In genomic region chr1:61754545-61754944, GRCh38 we compare ENCODE assay signal across 1 cellular context.
TF ChIP-seq lines count a peak whose summit lies in the region.

No MANE protein-coding gene starts in this region.

TF ChIP-seq in HCT116, 20 proteins besides CTCF, POLR2A, EP300 and RAD21 (continued from another document):
- peak; percentile 58; the same call in 1 of the 2 replicates for TF ChIP-seq CBX3 (IDR thresholded peaks at IDR 0.05; ENCODE audit: low read depth)
- no peak for TF ChIP-seq ATF3 (IDR thresholded peaks at IDR 0.05)
